Comparison of ENCODE assay signal across 19 cellular contexts in the genomic region with DNA sequence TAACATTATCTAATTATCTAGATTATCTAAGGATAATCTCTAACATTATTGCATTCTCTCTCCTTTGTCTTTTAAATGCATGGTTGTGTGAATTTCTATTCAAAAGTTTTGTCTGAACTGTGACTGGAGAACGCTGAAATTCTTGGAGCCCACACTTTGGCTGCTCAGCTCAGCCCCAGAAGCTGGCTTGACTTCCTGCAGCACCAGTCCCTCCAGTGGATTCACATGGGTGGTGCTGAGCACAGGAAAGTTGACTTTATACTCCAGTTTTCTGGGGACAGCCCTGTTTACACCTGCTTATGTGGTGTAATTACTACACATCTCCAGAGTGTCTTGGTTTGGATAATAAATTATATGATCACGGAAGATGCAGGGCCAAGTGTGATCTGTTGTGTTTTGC.
DNase-seq lines count a peak whose midpoint lies in the region; ATAC-seq and TF ChIP-seq lines count a peak whose summit lies in the region.
"Had no signal": no experiment of that assay in that cellular context is flagged by ENCODE, and none has a peak within 500 bp of the region (broad histone marks: within the 10 kb centered on the region; RNA-seq: fewer than 3 reads in every experiment).

No MANE protein-coding gene starts in this region.

- H3K4me1 ChIP-seq in A673 (ENCODE audit: insufficient read depth, low read length, poor library complexity, severe bottlenecking) = no peaks in the 10 kb centered on the region
- no peaks in the 10 kb centered on the region for H3K4me1 ChIP-seq in GM23338 (ENCODE audit: insufficient read depth)
- H3K4me1 ChIP-seq in PC-9 (replicated peaks; ENCODE audit: insufficient read depth) = no peaks in the 10 kb centered on the region
- H3K4me1 ChIP-seq: A549; BLaER1 treated with 17β-estradiol and CSF1 and Interleukin-3, amounts not matched to agents 10 nM and 100 nM had no signal

- no TSS peak for BruUV-seq in A673 (replicated peaks; lab: Mats Ljungman, UMichigan)
- BruUV-seq in PC-9 (replicated peaks; lab: Mats Ljungman, UMichigan) = no TSS peak

- H3K27me3 ChIP-seq in A673 (replicated peaks; ENCODE audit: insufficient read depth, low read depth, low read length, poor library complexity) (no peaks in the 10 kb centered on the region), GM23338 (ENCODE audit: insufficient read depth) (no peaks in the 10 kb centered on the region), PC-9 (ENCODE audit: insufficient read depth, low read depth) (no peaks in the 10 kb centered on the region), MG63 (no peaks in the 10 kb centered on the region)
- H3K27me3 ChIP-seq: BLaER1 treated with 17β-estradiol and CSF1 and Interleukin-3, amounts not matched to agents 10 nM and 100 nM had no signal

- TF ChIP-seq CTCF in A673 (conservative IDR thresholded peaks at IDR 0.05; ENCODE audit: low read depth, low read length) (no peak; the same call in 1 of the 2 replicates), GM23338 (conservative IDR thresholded peaks at IDR 0.05; ENCODE audit: low read depth in 2 of 2) (peak; percentile 11 to 16; a peak in 1 of 4 replicates), PC-9 (conservative IDR thresholded peaks at IDR 0.05) (no peak)

- no peaks in the 10 kb centered on the region for H3K27me3 Mint-ChIP-seq in GM23338 (ENCODE audit: insufficient read depth, low read depth, poor library complexity)

- ATAC-seq in GM23338 = peak; percentile 68
- ATAC-seq: A549; CD8-positive, alpha-beta T cell had no signal

- H3K9me3 ChIP-seq in A673 (ENCODE audit: low read depth, low read length, poor library complexity, severe bottlenecking) (no peaks in the 10 kb centered on the region), PC-9 (ENCODE audit: insufficient read depth, low read depth) (no peaks in the 10 kb centered on the region), MG63 (no peaks in the 10 kb centered on the region)
- H3K9me3 ChIP-seq: A549, SK-N-SH had no signal

- CTCF ChIA-PET in A673 (lab: Charles Lee) (no interaction called here), PC-9 (lab: Charles Lee) (no interaction called here)

- H3K9me2 ChIP-seq in GM23338 (ENCODE audit: insufficient read depth) = peaks cover 2% of the 10 kb centered on the region; the same call in 1 of the 2 replicates
- H3K9me2 ChIP-seq in PC-9 (ENCODE audit: insufficient read depth) = no peaks in the 10 kb centered on the region
- H3K9me2 ChIP-seq: SK-N-SH had no signal

- intact Hi-C loops in A673 (cut with micrococcal nuclease; ENCODE audit: unreplicated experiment) (no loop called here), PC-9 (cut with micrococcal nuclease; ENCODE audit: unreplicated experiment) (no loop called here)

- H3K9me3 Mint-ChIP-seq in GM23338 = no peaks in the 10 kb centered on the region
- H3K9me3 Mint-ChIP-seq: CD8-positive, alpha-beta T cell had no signal

- H3F3A ChIP-seq in GM23338 (replicated peaks; ENCODE audit: low read depth) = no peaks in the 10 kb centered on the region
- H3F3A ChIP-seq in PC-9 (ENCODE audit: insufficient read depth, low read depth) = no peaks in the 10 kb centered on the region

- H3K27ac Mint-ChIP-seq in GM23338 = no peak overlapping the region
- H3K27ac Mint-ChIP-seq: CD8-positive, alpha-beta T cell had no signal

- POLR2A ChIA-PET in A673 (lab: Charles Lee; ENCODE audit: low non-redundant PET) = no interaction called here
- POLR2A ChIA-PET in PC-9 (lab: Charles Lee; ENCODE audit: unreplicated experiment) = no interaction called here

- H3K4me3 ChIP-seq in A673 (ENCODE audit: low read depth, low read length, poor library complexity, severe bottlenecking) (no peak overlapping the region), GM23338 (no peak overlapping the region), PC-9 (no peak overlapping the region), MG63 (no peak overlapping the region)
- H3K4me3 ChIP-seq: A549; BLaER1 treated with 17β-estradiol and CSF1 and Interleukin-3, amounts not matched to agents 10 nM and 100 nM had no signal

- H3K36me3 ChIP-seq in A673 (ENCODE audit: insufficient read depth, low read length, poor library complexity, severe bottlenecking) = no peaks in the 10 kb centered on the region
- H3K36me3 ChIP-seq in GM23338 (ENCODE audit: insufficient read depth) = no peaks in the 10 kb centered on the region
- no peaks in the 10 kb centered on the region for H3K36me3 ChIP-seq in PC-9 (ENCODE audit: low read depth)
- H3K36me3 ChIP-seq in MG63 = no peaks in the 10 kb centered on the region
- H3K36me3 ChIP-seq: BLaER1 treated with 17β-estradiol and CSF1 and Interleukin-3, amounts not matched to agents 10 nM and 100 nM had no signal

- H3K79me2 ChIP-seq in GM23338 (replicated peaks; ENCODE audit: insufficient read depth) (no peaks in the 10 kb centered on the region), PC-9 (ENCODE audit: low read depth) (no peaks in the 10 kb centered on the region)

- H4K20me1 ChIP-seq in GM23338 (replicated peaks; ENCODE audit: insufficient read depth) (no peaks in the 10 kb centered on the region), PC-9 (ENCODE audit: insufficient read depth) (no peaks in the 10 kb centered on the region)
- H4K20me1 ChIP-seq: BLaER1 treated with 17β-estradiol and CSF1 and Interleukin-3, amounts not matched to agents 10 nM and 100 nM had no signal

- H3K27ac ChIP-seq in A673 (ENCODE audit: low read depth, low read length, poor library complexity, severe bottlenecking) (no peak overlapping the region), GM23338 (ENCODE audit: low read depth) (no peak overlapping the region), PC-9 (no peak overlapping the region)
- H3K27ac ChIP-seq: A549; BLaER1 treated with 17β-estradiol and CSF1 and Interleukin-3, amounts not matched to agents 10 nM and 100 nM had no signal

- no peaks in the 10 kb centered on the region for H3K4me1 Mint-ChIP-seq in GM23338

- no peak overlapping the region for H3K4me2 ChIP-seq in GM23338
- no peak overlapping the region for H3K4me2 ChIP-seq in PC-9
- H3K4me2 ChIP-seq: A549; BLaER1 treated with 17β-estradiol and CSF1 and Interleukin-3, amounts not matched to agents 10 nM and 100 nM; SK-N-SH had no signal

- no peak overlapping the region for H3K4me3 Mint-ChIP-seq in GM23338
- H3K4me3 Mint-ChIP-seq: CD8-positive, alpha-beta T cell had no signal

- no peaks in the 10 kb centered on the region for H3K36me3 Mint-ChIP-seq in GM23338 (ENCODE audit: low read depth)
- H3K36me3 Mint-ChIP-seq: CD8-positive, alpha-beta T cell had no signal

- no peak overlapping the region for H2AFZ ChIP-seq in GM23338
- 0 out of 2 replicates have a peak overlapping the region, but pooled peaks have one; percentile 8 for H2AFZ ChIP-seq in PC-9

- peak; percentile 14 for DNase-seq in A673 (ENCODE audit: low spot score)
- DNase-seq in GM23338 (ENCODE audit: low spot score) = peak; percentile 9
- no peak for DNase-seq in PC-9
- peak; percentile 16 for DNase-seq in iPS-NIHi11 (ENCODE audit: low spot score)
- no peak for DNase-seq in NK-92 treated with Interleukin-12 subunit alpha and Interleukin-12 subunit beta, amount 100 ng/mL, for 24 hours (lab: John Stamatoyannopoulos, UW)
- no peak for DNase-seq in MG63
- DNase-seq in AG08395 (ENCODE audit: low spot score) = no peak
- DNase-seq: CD8-positive, alpha-beta T cell; KBM-7; NCI-H1417 treated with DMSO at 0.1 percent for 48 hours; NCI-H2029 treated with DMSO at 0.1 percent for 48 hours; NCI-H2171 treated with DMSO at 0.1 percent for 48 hours; NCI-H446; NCI-H526 treated with DMSO at 0.1 percent for 48 hours; RPMI8226; SHP77 treated with DMSO at 0.1 percent for 48 hours; SK-N-SH had no signal

TF ChIP-seq in GM23338, 12 proteins besides CTCF, POLR2A, EP300 and RAD21:
- TF ChIP-seq, protein P1, sequence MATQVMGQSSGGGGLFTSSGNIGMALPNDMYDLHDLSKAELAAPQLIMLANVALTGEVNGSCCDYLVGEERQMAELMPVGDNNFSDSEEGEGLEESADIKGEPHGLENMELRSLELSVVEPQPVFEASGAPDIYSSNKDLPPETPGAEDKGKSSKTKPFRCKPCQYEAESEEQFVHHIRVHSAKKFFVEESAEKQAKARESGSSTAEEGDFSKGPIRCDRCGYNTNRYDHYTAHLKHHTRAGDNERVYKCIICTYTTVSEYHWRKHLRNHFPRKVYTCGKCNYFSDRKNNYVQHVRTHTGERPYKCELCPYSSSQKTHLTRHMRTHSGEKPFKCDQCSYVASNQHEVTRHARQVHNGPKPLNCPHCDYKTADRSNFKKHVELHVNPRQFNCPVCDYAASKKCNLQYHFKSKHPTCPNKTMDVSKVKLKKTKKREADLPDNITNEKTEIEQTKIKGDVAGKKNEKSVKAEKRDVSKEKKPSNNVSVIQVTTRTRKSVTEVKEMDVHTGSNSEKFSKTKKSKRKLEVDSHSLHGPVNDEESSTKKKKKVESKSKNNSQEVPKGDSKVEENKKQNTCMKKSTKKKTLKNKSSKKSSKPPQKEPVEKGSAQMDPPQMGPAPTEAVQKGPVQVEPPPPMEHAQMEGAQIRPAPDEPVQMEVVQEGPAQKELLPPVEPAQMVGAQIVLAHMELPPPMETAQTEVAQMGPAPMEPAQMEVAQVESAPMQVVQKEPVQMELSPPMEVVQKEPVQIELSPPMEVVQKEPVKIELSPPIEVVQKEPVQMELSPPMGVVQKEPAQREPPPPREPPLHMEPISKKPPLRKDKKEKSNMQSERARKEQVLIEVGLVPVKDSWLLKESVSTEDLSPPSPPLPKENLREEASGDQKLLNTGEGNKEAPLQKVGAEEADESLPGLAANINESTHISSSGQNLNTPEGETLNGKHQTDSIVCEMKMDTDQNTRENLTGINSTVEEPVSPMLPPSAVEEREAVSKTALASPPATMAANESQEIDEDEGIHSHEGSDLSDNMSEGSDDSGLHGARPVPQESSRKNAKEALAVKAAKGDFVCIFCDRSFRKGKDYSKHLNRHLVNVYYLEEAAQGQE (IDR thresholded peaks at IDR 0.05; ENCODE audit: unreplicated experiment) = no peak
- TF ChIP-seq CREB1 (CRISPR knock-in tag; IDR thresholded peaks at IDR 0.05; ENCODE audit: low read depth) = no peak
- no peak for TF ChIP-seq ZNF114 (CRISPR knock-in tag; IDR thresholded peaks at IDR 0.05)
TF ChIP-seq in GM23338: peak in this region for 0.

Comparison
In these comparisons a context has a peak if more than half of its experiments do, and no peak if none do; other contexts are left out.
1. DNase-seq: peak in A673 (single experiment), GM23338 (single experiment) and iPS-NIHi11 (single experiment); none in PC-9 (0 of 2), NK-92 treated with Interleukin-12 subunit alpha and Interleukin-12 subunit beta, amount 100 ng/mL, for 24 hours (single experiment), MG63 (single experiment) and AG08395 (single experiment).
2. CTCF ChIP-seq: peak in GM23338 (2 of 2); none in A673 (single experiment) and PC-9 (single experiment).